Comparison of ENCODE assay signal across 8 cellular contexts in genomic region chr1:66282343-66282852, GRCh38.
DNase-seq lines count a peak whose midpoint lies in the region; ATAC-seq and TF ChIP-seq lines count a peak whose summit lies in the region.

No MANE protein-coding gene starts in this region.

- peak; percentile 86 for ATAC-seq in GM21723 (IDR thresholded peaks at IDR 0.05; ENCODE audit: unreplicated experiment)
- peak; percentile 84 to 87 for ATAC-seq in activated naive CD4-positive, alpha-beta T cell treated with anti-CD3 and anti-CD28 coated beads, Interleukin-2, amount 50 U/mL, for 72 hours
- peak; percentile 63 to 76 for ATAC-seq in lower lobe of right lung

- 26 to 51% methylated on average over 2 of the region's 2 CpGs for WGBS in transverse colon (ENCODE audit: low coverage in 1 of 2), 2 donors

- no peak for TF ChIP-seq EP300 in transverse colon (IDR thresholded peaks at IDR 0.05; ENCODE audit: low read depth)

- peaks cover 50% of the 10 kb centered on the region for H3F3A ChIP-seq in MM.1S (ENCODE audit: insufficient read depth, low read length)

- TF ChIP-seq CTCF in MM.1S (IDR thresholded peaks at IDR 0.05; ENCODE audit: low read length) (peak; percentile 40), lower lobe of right lung (IDR thresholded peaks at IDR 0.05) (no peak), transverse colon (IDR thresholded peaks at IDR 0.05) (no peak)

- peaks cover 12 to 15% of the 10 kb centered on the region in 2 donors for H3K36me3 Mint-ChIP-seq in activated naive CD4-positive, alpha-beta T cell treated with anti-CD3 and anti-CD28 coated beads, Interleukin-2, amount 50 U/mL, for 72 hours

- in situ Hi-C loops in transverse colon (cut with MboI; ENCODE audit: low pct_ligation_motif_present in 1 of 4, low pct_unique_long_range_greater_than_20kb in 1 of 4, low sequenced_read_pairs in 3 of 4) = no loop called here

- H3K4me3 ChIP-seq in GM08714 (ENCODE audit: low read length) (peak overlapping the region; percentile 57; the same call in 1 of the 2 replicates), MM.1S (ENCODE audit: low read length) (peak overlapping the region; percentile 4; the same call in 1 of the 2 replicates), lower lobe of right lung (no peak overlapping the region), transverse colon (no peak overlapping the region)

- H3K27ac ChIP-seq in MM.1S (ENCODE audit: low read length) = peak overlapping the region; percentile 99
- peak overlapping the region; percentile 59 for H3K27ac ChIP-seq in lower lobe of right lung
- H3K27ac ChIP-seq in transverse colon = peak overlapping the region in 2 of 4 donors; percentile 19 to 52

- no peaks in the 10 kb centered on the region for H3K9me2 ChIP-seq in MM.1S (replicated peaks; ENCODE audit: insufficient read depth, low read length)

- H3K27me3 ChIP-seq in MM.1S (replicated peaks; ENCODE audit: insufficient read depth, low read length) (no peaks in the 10 kb centered on the region), lower lobe of right lung (ENCODE audit: low read depth) (no peaks in the 10 kb centered on the region), transverse colon (no peaks in the 10 kb centered on the region)

- DNase-seq in MM.1S (peak; percentile 99), lower lobe of right lung (no peak), transverse colon (peak; percentile 47), ureter (ENCODE audit: low spot score) (no peak), cerebellum (ENCODE audit: low spot score) (no peak)
- DNase-seq in activated naive CD4-positive, alpha-beta T cell treated with anti-CD3 and anti-CD28 coated beads, Interleukin-2, amount 50 U/mL, for 72 hours (ENCODE audit: low spot score in 2 of 2) = peak; percentile 55 to 68

- H3K36me3 ChIP-seq in MM.1S (replicated peaks; ENCODE audit: insufficient read depth, low read length) = no peaks in the 10 kb centered on the region
- no peaks in the 10 kb centered on the region for H3K36me3 ChIP-seq in lower lobe of right lung
- H3K36me3 ChIP-seq in transverse colon = no peaks in the 10 kb centered on the region

- no peak overlapping the region for H2AFZ ChIP-seq in MM.1S (ENCODE audit: low read length)

- H3K4me2 ChIP-seq in MM.1S (ENCODE audit: low read depth, low read length) = peak overlapping the region; percentile 57

- no peaks in the 10 kb centered on the region for H3K9me3 ChIP-seq in MM.1S (replicated peaks; ENCODE audit: insufficient read depth, low read length)
- H3K9me3 ChIP-seq in lower lobe of right lung = no peaks in the 10 kb centered on the region
- H3K9me3 ChIP-seq in transverse colon = no peaks in the 10 kb centered on the region

- intact Hi-C loops in lower lobe of right lung (cut with DNase I) = no loop called here
- intact Hi-C loops in transverse colon (cut with DNase I; ENCODE audit: low total_unique reads) = no loop called here

- H3K79me2 ChIP-seq in MM.1S (ENCODE audit: low read length) = no peaks in the 10 kb centered on the region

- no peaks in the 10 kb centered on the region for H4K20me1 ChIP-seq in MM.1S (ENCODE audit: insufficient read depth, low read length)

- peaks cover 4 to 6% of the 10 kb centered on the region in 2 donors for H3K9me3 Mint-ChIP-seq in activated naive CD4-positive, alpha-beta T cell treated with anti-CD3 and anti-CD28 coated beads, Interleukin-2, amount 50 U/mL, for 72 hours

- peaks cover 81% of the 10 kb centered on the region for H3K4me1 ChIP-seq in MM.1S (ENCODE audit: low read length)
- peaks cover 57% of the 10 kb centered on the region for H3K4me1 ChIP-seq in lower lobe of right lung
- peaks cover 0 to 27% (median 12%) of the 10 kb centered on the region in 4 donors for H3K4me1 ChIP-seq in transverse colon

- no peak for TF ChIP-seq POLR2A in transverse colon (IDR thresholded peaks at IDR 0.05)

- H3K27ac Mint-ChIP-seq in activated naive CD4-positive, alpha-beta T cell treated with anti-CD3 and anti-CD28 coated beads, Interleukin-2, amount 50 U/mL, for 72 hours = peak overlapping the region; percentile 93 to 97

- H3K9ac ChIP-seq in MM.1S (ENCODE audit: low read length) = peak overlapping the region; percentile 67

Comparison
In these comparisons a context has a peak if more than half of its experiments do, and no peak if none do; other contexts are left out.
1. H3K4me3 ChIP-seq: peak in GM08714 (single experiment) and MM.1S (single experiment); none in lower lobe of right lung (single experiment) and transverse colon (0 of 4).
2. DNase-seq: peak in MM.1S (single experiment), activated naive CD4-positive, alpha-beta T cell treated with anti-CD3 and anti-CD28 coated beads, Interleukin-2, amount 50 U/mL, for 72 hours (2 of 2) and transverse colon (single experiment); none in lower lobe of right lung (single experiment), ureter (single experiment) and cerebellum (single experiment).
3. Peak in every context shown above with its lines, with median percentiles within 50 percentile points of each other: ATAC-seq.